1 cellular context compared by ENCODE assay signal in the genomic region with DNA sequence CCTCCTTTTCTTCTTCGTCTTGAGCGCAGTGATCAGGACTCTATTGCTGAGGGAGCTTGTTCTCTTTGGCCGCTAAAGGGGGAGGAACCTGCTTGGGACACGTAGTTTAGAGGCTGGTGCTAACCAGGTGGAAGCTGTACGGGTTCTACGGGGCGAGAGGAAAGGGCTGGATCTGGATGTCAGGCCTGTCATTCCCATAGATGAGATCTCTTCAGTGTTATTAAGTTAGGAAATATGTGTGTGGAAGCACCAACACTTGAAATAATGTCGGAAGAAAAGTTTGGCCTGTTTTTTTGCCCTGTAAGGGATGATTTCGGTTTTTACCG.
A peak's percentile ranks its signal among the peaks of the same experiment; 100 is the strongest.
TF ChIP-seq lines count a peak whose summit lies in the region.

No MANE protein-coding gene starts in this region.

TF ChIP-seq in K562, 482 proteins besides CTCF, POLR2A, EP300 and RAD21:
- TF ChIP-seq, protein P1, sequence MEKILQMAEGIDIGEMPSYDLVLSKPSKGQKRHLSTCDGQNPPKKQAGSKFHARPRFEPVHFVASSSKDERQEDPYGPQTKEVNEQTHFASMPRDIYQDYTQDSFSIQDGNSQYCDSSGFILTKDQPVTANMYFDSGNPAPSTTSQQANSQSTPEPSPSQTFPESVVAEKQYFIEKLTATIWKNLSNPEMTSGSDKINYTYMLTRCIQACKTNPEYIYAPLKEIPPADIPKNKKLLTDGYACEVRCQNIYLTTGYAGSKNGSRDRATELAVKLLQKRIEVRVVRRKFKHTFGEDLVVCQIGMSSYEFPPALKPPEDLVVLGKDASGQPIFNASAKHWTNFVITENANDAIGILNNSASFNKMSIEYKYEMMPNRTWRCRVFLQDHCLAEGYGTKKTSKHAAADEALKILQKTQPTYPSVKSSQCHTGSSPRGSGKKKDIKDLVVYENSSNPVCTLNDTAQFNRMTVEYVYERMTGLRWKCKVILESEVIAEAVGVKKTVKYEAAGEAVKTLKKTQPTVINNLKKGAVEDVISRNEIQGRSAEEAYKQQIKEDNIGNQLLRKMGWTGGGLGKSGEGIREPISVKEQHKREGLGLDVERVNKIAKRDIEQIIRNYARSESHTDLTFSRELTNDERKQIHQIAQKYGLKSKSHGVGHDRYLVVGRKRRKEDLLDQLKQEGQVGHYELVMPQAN (IDR thresholded peaks at IDR 0.05; ENCODE audit: borderline replicate concordance) = peak; percentile 68; the same call in 1 of the 2 replicates
- TF ChIP-seq PML (IDR thresholded peaks at IDR 0.05; ENCODE audit: low read length) (0 out of 2 replicates have a peak, but pooled peaks have one; percentile 10), SPI1 (IDR thresholded peaks at IDR 0.05; ENCODE audit: borderline replicate concordance, low read depth, low read length) (peak; percentile 21; the same call in 1 of the 2 replicates), POLR2AphosphoS5 (IDR thresholded peaks at IDR 0.05; ENCODE audit: control insufficient read depth, insufficient read depth, low read depth, low read length) (peak; percentile 65), ZNF121 (CRISPR knock-in tag; conservative IDR thresholded peaks at IDR 0.05) (peak; percentile 42), SRSF9 (IDR thresholded peaks at IDR 0.05; ENCODE audit: borderline replicate concordance, low read depth, low read length) (no peak), ZKSCAN3 (CRISPR knock-in tag; IDR thresholded peaks at IDR 0.05) (no peak), SIN3A (IDR thresholded peaks at IDR 0.05; ENCODE audit: borderline replicate concordance in 2 of 2, control insufficient read depth in 1 of 2, low read depth in 2 of 2, low read length in 2 of 2) (peak in 1 of 2 experiments; percentile 73; a peak in 1 of 4 replicates), HNRNPUL1 (IDR thresholded peaks at IDR 0.05; ENCODE audit: low read length) (no peak), CREM (IDR thresholded peaks at IDR 0.05; ENCODE audit: low read depth) (0 out of 2 replicates have a peak, but pooled peaks have one; percentile 22), SAP30 (IDR thresholded peaks at IDR 0.05; ENCODE audit: borderline replicate concordance, insufficient read depth, low read depth, low read length, poor library complexity, severe bottlenecking) (peak; percentile 83)
- TF ChIP-seq, protein P2, sequence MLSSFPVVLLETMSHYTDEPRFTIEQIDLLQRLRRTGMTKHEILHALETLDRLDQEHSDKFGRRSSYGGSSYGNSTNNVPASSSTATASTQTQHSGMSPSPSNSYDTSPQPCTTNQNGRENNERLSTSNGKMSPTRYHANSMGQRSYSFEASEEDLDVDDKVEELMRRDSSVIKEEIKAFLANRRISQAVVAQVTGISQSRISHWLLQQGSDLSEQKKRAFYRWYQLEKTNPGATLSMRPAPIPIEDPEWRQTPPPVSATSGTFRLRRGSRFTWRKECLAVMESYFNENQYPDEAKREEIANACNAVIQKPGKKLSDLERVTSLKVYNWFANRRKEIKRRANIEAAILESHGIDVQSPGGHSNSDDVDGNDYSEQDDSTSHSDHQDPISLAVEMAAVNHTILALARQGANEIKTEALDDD (IDR thresholded peaks at IDR 0.05) = peak; percentile 60
- TF ChIP-seq, protein P3, sequence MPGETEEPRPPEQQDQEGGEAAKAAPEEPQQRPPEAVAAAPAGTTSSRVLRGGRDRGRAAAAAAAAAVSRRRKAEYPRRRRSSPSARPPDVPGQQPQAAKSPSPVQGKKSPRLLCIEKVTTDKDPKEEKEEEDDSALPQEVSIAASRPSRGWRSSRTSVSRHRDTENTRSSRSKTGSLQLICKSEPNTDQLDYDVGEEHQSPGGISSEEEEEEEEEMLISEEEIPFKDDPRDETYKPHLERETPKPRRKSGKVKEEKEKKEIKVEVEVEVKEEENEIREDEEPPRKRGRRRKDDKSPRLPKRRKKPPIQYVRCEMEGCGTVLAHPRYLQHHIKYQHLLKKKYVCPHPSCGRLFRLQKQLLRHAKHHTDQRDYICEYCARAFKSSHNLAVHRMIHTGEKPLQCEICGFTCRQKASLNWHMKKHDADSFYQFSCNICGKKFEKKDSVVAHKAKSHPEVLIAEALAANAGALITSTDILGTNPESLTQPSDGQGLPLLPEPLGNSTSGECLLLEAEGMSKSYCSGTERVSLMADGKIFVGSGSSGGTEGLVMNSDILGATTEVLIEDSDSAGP (CRISPR knock-in tag; IDR thresholded peaks at IDR 0.05) = peak; percentile 79; the same call in 1 of the 2 replicates
- TF ChIP-seq, protein P4, sequence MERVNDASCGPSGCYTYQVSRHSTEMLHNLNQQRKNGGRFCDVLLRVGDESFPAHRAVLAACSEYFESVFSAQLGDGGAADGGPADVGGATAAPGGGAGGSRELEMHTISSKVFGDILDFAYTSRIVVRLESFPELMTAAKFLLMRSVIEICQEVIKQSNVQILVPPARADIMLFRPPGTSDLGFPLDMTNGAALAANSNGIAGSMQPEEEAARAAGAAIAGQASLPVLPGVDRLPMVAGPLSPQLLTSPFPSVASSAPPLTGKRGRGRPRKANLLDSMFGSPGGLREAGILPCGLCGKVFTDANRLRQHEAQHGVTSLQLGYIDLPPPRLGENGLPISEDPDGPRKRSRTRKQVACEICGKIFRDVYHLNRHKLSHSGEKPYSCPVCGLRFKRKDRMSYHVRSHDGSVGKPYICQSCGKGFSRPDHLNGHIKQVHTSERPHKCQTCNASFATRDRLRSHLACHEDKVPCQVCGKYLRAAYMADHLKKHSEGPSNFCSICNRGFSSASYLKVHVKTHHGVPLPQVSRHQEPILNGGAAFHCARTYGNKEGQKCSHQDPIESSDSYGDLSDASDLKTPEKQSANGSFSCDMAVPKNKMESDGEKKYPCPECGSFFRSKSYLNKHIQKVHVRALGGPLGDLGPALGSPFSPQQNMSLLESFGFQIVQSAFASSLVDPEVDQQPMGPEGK (CRISPR knock-in tag; IDR thresholded peaks at IDR 0.05; ENCODE audit: borderline replicate concordance) = 0 out of 2 replicates have a peak, but pooled peaks have one; percentile 14
- TF ChIP-seq, protein P5, sequence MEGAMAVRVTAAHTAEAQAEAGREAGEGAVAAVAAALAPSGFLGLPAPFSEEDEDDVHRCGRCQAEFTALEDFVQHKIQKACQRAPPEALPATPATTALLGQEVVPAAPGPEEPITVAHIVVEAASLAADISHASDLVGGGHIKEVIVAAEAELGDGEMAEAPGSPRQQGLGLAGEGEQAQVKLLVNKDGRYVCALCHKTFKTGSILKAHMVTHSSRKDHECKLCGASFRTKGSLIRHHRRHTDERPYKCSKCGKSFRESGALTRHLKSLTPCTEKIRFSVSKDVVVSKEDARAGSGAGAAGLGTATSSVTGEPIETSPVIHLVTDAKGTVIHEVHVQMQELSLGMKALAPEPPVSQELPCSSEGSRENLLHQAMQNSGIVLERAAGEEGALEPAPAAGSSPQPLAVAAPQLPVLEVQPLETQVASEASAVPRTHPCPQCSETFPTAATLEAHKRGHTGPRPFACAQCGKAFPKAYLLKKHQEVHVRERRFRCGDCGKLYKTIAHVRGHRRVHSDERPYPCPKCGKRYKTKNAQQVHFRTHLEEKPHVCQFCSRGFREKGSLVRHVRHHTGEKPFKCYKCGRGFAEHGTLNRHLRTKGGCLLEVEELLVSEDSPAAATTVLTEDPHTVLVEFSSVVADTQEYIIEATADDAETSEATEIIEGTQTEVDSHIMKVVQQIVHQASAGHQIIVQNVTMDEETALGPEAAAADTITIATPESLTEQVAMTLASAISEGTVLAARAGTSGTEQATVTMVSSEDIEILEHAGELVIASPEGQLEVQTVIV (CRISPR knock-in tag; IDR thresholded peaks at IDR 0.05; ENCODE audit: borderline replicate concordance) = no peak
- TF ChIP-seq, protein P6, sequence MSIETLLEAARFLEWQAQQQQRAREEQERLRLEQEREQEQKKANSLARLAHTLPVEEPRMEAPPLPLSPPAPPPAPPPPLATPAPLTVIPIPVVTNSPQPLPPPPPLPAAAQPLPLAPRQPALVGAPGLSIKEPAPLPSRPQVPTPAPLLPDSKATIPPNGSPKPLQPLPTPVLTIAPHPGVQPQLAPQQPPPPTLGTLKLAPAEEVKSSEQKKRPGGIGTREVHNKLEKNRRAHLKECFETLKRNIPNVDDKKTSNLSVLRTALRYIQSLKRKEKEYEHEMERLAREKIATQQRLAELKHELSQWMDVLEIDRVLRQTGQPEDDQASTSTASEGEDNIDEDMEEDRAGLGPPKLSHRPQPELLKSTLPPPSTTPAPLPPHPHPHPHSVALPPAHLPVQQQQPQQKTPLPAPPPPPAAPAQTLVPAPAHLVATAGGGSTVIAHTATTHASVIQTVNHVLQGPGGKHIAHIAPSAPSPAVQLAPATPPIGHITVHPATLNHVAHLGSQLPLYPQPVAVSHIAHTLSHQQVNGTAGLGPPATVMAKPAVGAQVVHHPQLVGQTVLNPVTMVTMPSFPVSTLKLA (conservative IDR thresholded peaks at IDR 0.05) = 0 out of 4 replicates have a peak, but pooled peaks of 1 of the 2 experiments have one; percentile 23
